Comparison of ENCODE assay signal across 8 cellular contexts in genomic region chr18:21741511-21742322, GRCh38. TPM values are rescaled to one million over a fixed set of nuclear protein-coding genes. Genes with fewer than 3 reads are reported as not detected.
A peak's percentile ranks its signal among the peaks of the same experiment; 100 is the strongest.
DNase-seq lines count a peak whose midpoint lies in the region; ATAC-seq and TF ChIP-seq lines count a peak whose summit lies in the region.

No MANE protein-coding gene starts in this region.

- H3K4me3 ChIP-seq in astrocyte of the cerebellum (ENCODE audit: low read depth, low read length) (peak overlapping the region; percentile 91), iPS-18c (ENCODE audit: insufficient read depth, low read depth, low read length) (peak overlapping the region; percentile 95), skin epidermis (peak overlapping the region; percentile 80 to 99 (median 94))

- DNase-seq in AG08395 (ENCODE audit: low spot score) = peak; percentile 7
- peak; percentile 28 for DNase-seq in RPMI7951 (ENCODE audit: low read depth)
- DNase-seq in astrocyte of the cerebellum (ENCODE audit: low read depth) = no peak
- DNase-seq in middle frontal gyrus (ENCODE audit: extremely low spot score, low spot score) = no peak

- H3K27ac ChIP-seq in skin epidermis = peak overlapping the region; percentile 90 to 99 (median 98)

- in situ Hi-C loops in astrocyte of the cerebellum (cut with HindIII; ENCODE audit: low sequenced_read_pairs) = no loop called here

- ATAC-seq in GM18517 (IDR thresholded peaks at IDR 0.05; ENCODE audit: unreplicated experiment) = peak; percentile 6
- peak; percentile 18 for ATAC-seq in HG03097 (IDR thresholded peaks at IDR 0.05; ENCODE audit: low FRiP score, unreplicated experiment)

- H3K9me3 ChIP-seq in iPS-18c (ENCODE audit: control insufficient read depth, insufficient read depth, low read length) = no peaks in the 10 kb centered on the region

- TF ChIP-seq CTCF in astrocyte of the cerebellum (IDR thresholded peaks at IDR 0.05; ENCODE audit: low read depth, low read length, missing control alignments) = no peak

RNA-seq across cellular contexts. Expression of gene MIB1, which starts 1.1 kb away (rescaled TPM):
- 36.0 and 40.4 TPM in 2 replicates for total RNA-seq in RPMI7951 (2014; rRNA removed; shearing (Covaris generic))

RNA-seq across cellular contexts. Expression of gene ABHD3, which starts 37.1 kb away (rescaled TPM):
- 20.1 and 20.3 TPM in 2 replicates for total RNA-seq in RPMI7951 (2014; rRNA removed; shearing (Covaris generic))

Comparison
In these comparisons a context has a peak if more than half of its experiments do, and no peak if none do; other contexts are left out.
1. DNase-seq: peak in AG08395 (single experiment) and RPMI7951 (single experiment); none in astrocyte of the cerebellum (single experiment) and middle frontal gyrus (single experiment).
2. Peak in every context shown above with its lines, with median percentiles within 50 percentile points of each other: H3K4me3 ChIP-seq.